8 cellular contexts compared by ENCODE assay signal in the genomic region with DNA sequence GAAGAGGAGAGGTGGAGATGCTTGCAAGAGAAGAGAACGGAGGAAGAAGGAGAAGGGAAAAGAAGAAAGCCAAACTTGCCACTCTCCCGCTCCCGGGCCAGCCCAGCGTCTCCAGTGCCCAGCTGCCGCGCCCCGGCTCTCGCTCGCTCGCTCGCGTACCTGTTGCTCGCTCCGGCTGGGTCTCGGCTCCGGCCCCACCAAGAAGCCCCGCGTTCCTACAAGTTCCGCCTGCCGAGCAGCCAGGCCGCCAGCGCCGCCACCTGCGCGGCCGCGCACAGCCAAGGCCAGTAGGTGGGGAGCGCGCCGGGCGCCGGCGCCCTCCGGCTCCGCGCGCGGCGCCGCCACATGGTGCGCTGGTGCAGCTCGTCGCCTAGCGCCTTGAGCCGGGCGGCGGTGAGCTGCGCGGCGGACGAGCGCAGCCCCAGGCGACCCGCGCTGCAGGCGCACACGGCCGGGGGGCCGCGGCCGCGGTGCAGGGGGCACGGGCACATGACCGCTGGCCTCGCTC. TPM values are rescaled to one million over a fixed set of nuclear protein-coding genes. Genes with fewer than 3 reads are reported as not detected.
DNase-seq lines count a peak whose midpoint lies in the region; ATAC-seq, FAIRE-seq and TF ChIP-seq lines count a peak whose summit lies in the region.

No MANE protein-coding gene starts in this region.

- POLR2A ChIA-PET in AG04450 (lab: Yijun Ruan, JAX) (interaction anchor here (0.6 kb wide), 1 partner anchor 19 kb away, joined by 3 read pairs; no protein-coding TSS in a partner anchor), HepG2 (lab: Yijun Ruan, JAX) (no interaction called here)

- 4% methylated on average over 19 of the region's 65 CpGs for WGBS in mammary epithelial cell (ENCODE audit: low coverage, missing lambda C conversion rate)
- WGBS in HepG2 (ENCODE audit: low lambda C conversion rate): 4% methylated on average over 28 of the region's 65 CpGs

- in situ Hi-C loops in mammary epithelial cell (cut with MboI; ENCODE audit: low sequenced_read_pairs in 2 of 2): loop anchor here in 1 of 2 donors (25.0 kb wide), 1 partner anchor 169 kb away; no protein-coding TSS in a partner anchor
- in situ Hi-C loops in HepG2 (cut with HindIII; ENCODE audit: extremely low pct_ligation_motif_present, low pct_unique_long_range_greater_than_20kb): loop anchor here (5.0 kb wide), 1 partner anchor 179 kb away; no protein-coding TSS in a partner anchor

- peak; percentile 61 for TF ChIP-seq RAD21 in HepG2 (CRISPR knock-in tag; IDR thresholded peaks at IDR 0.05)

- no peak for FAIRE-seq in HepG2 (lab: Jason Lieb, UNC)

- no peak overlapping the region for H3K9ac ChIP-seq in mammary epithelial cell (ENCODE audit: insufficient read depth, low read length)
- no peak overlapping the region for H3K9ac ChIP-seq in HepG2 (ENCODE audit: insufficient read depth, low read depth, low read length)

- DNase-seq in AG04450 (ENCODE audit: low read depth, low spot score) (no peak), HK-2 (ENCODE audit: unreplicated experiment) (peak; percentile 22), RWPE2 (ENCODE audit: low spot score) (no peak), mammary epithelial cell (peak; percentile 53), HepG2 (ENCODE audit: low spot score) (peak; percentile 27), thoracic aorta (ENCODE audit: low spot score) (no peak), uterus (no peak)

- peak overlapping the region; percentile 4; the same call in 1 of the 2 replicates for H3K4me3 ChIP-seq in AG04450 (ENCODE audit: low read depth, low read length)
- peak overlapping the region; percentile 40 for H3K4me3 ChIP-seq in RWPE2 (ENCODE audit: severe bottlenecking)
- peak overlapping the region in 2 of 3 experiments; percentile 16 to 29 for H3K4me3 ChIP-seq in mammary epithelial cell (replicated peaks in 1 of 3; ENCODE audit: insufficient read depth in 1 of 3, low read depth in 2 of 3, low read length in 3 of 3)
- H3K4me3 ChIP-seq in HepG2 (replicated peaks in 1 of 3; ENCODE audit: insufficient read depth in 1 of 3, low read depth in 2 of 3, low read length in 3 of 3): peak overlapping the region; percentile 21 to 64 (median 36); a peak in 5 of 6 replicates
- peak overlapping the region; percentile 48 for H3K4me3 ChIP-seq in thoracic aorta
- no peak overlapping the region for H3K4me3 ChIP-seq in uterus

- H3K27me3 ChIP-seq in AG04450 (ENCODE audit: control insufficient read depth, insufficient read depth, low read length) (peaks cover 73% of the 10 kb centered on the region), RWPE2 (ENCODE audit: insufficient read depth, poor library complexity, severe bottlenecking) (peaks cover 44% of the 10 kb centered on the region), mammary epithelial cell (ENCODE audit: insufficient read depth, low read length) (peaks cover 50% of the 10 kb centered on the region), HepG2 (ENCODE audit: control insufficient read depth in 1 of 2, insufficient read depth in 2 of 2, low read length in 2 of 2) (peaks cover 18 to 79% of the 10 kb centered on the region in 2 experiments), thoracic aorta (replicated peaks; ENCODE audit: insufficient read depth) (peaks cover 22% of the 10 kb centered on the region), uterus (peaks cover 14 to 35% of the 10 kb centered on the region in 2 donors)

- H2AFZ ChIP-seq in mammary epithelial cell (ENCODE audit: low read depth, low read length): no peak overlapping the region
- no peak overlapping the region for H2AFZ ChIP-seq in HepG2 (ENCODE audit: low read length)

- no peaks in the 10 kb centered on the region; the same call in 1 of the 2 replicates for H3K9me3 ChIP-seq in AG04450 (ENCODE audit: control insufficient read depth, insufficient read depth, low read length)
- H3K9me3 ChIP-seq in RWPE2 (ENCODE audit: severe bottlenecking): no peaks in the 10 kb centered on the region
- no peaks in the 10 kb centered on the region for H3K9me3 ChIP-seq in mammary epithelial cell (replicated peaks; ENCODE audit: insufficient read depth, low read length)
- no peaks in the 10 kb centered on the region for H3K9me3 ChIP-seq in HepG2 (ENCODE audit: low read length)
- no peaks in the 10 kb centered on the region for H3K9me3 ChIP-seq in thoracic aorta
- no peaks in the 10 kb centered on the region for H3K9me3 ChIP-seq in uterus

- no TSS peak for BruUV-seq in mammary epithelial cell (replicated peaks; lab: Mats Ljungman, UMichigan)
- BruUV-seq in HepG2 (replicated peaks; lab: Mats Ljungman, UMichigan): no TSS peak

- no peak overlapping the region for H3K27ac ChIP-seq in AG04450 (ENCODE audit: low read depth, low read length)
- H3K27ac ChIP-seq in RWPE2 (ENCODE audit: poor library complexity, severe bottlenecking): no peak overlapping the region
- no peak overlapping the region for H3K27ac ChIP-seq in mammary epithelial cell (ENCODE audit: insufficient read depth, low read depth, low read length)
- no peak overlapping the region for H3K27ac ChIP-seq in HepG2 (ENCODE audit: extremely low read length, insufficient read depth, low read length)
- H3K27ac ChIP-seq in thoracic aorta: no peak overlapping the region
- H3K27ac ChIP-seq in uterus: no peak overlapping the region

- ATAC-seq in GM18502 (IDR thresholded peaks at IDR 0.05; ENCODE audit: poor library complexity, unreplicated experiment): peak; percentile 64
- ATAC-seq in RWPE2 (ENCODE audit: low read depth): peak; percentile 56
- ATAC-seq in HepG2: peak; percentile 93
- ATAC-seq in thoracic aorta (ENCODE audit: insufficient number of reproducible peaks, low FRiP score, low read depth): no peak

- H3K4me1 ChIP-seq in RWPE2 (ENCODE audit: insufficient read depth, poor library complexity, severe bottlenecking) (peaks cover 5% of the 10 kb centered on the region), mammary epithelial cell (ENCODE audit: insufficient read depth, low read length) (peaks cover 13% of the 10 kb centered on the region), HepG2 (ENCODE audit: insufficient read depth, low read length) (peaks cover 30% of the 10 kb centered on the region), thoracic aorta (ENCODE audit: control insufficient read depth in 1 of 2, low read depth in 2 of 2) (peaks cover 15 to 44% of the 10 kb centered on the region in 2 donors), uterus (peaks cover 0 to 26% of the 10 kb centered on the region in 2 donors)

- dilution Hi-C loops in mammary epithelial cell (cut with HindIII; ENCODE audit: low sequenced_read_pairs): no loop called here

- H3K79me2 ChIP-seq in mammary epithelial cell (ENCODE audit: insufficient read depth, low read length) (no peaks in the 10 kb centered on the region), HepG2 (ENCODE audit: insufficient read depth, low read length) (no peaks in the 10 kb centered on the region)

- intact Hi-C loops in mammary epithelial cell (cut with micrococcal nuclease): loop anchor here (1.0 kb wide), 1 partner anchor 74 kb away; no protein-coding TSS in a partner anchor
- intact Hi-C loops in HepG2 (cut with micrococcal nuclease; ENCODE audit: unreplicated experiment): no loop called here
- intact Hi-C loops in uterus (cut with DNase I; ENCODE audit: low total_unique reads): no loop called here

- TF ChIP-seq POLR2A in HepG2 (IDR thresholded peaks at IDR 0.05; ENCODE audit: insufficient read depth in 1 of 2, low read depth in 2 of 2, low read length in 2 of 2) (no peak), uterus (IDR thresholded peaks at IDR 0.05) (peak in 1 of 2 donors; percentile 15)

- TF ChIP-seq EP300 in HepG2 (IDR thresholded peaks at IDR 0.05; ENCODE audit: low read depth in 2 of 2, low read length in 2 of 2) (no peak), HepG2 (CRISPR knock-in tag; IDR thresholded peaks at IDR 0.05; ENCODE audit: borderline replicate concordance) (no peak)

- TF ChIP-seq CTCF in AG04450 (IDR thresholded peaks at IDR 0.05; ENCODE audit: low read depth, low read length): no peak
- peak; percentile 32 for TF ChIP-seq CTCF in RWPE2 (IDR thresholded peaks at IDR 0.05; ENCODE audit: poor library complexity, severe bottlenecking)
- TF ChIP-seq CTCF in mammary epithelial cell (conservative IDR thresholded peaks at IDR 0.05 in 1 of 2, IDR thresholded peaks at IDR 0.05 in 1 of 2; ENCODE audit: extremely low read depth in 1 of 2, insufficient read depth in 1 of 2, low read depth in 1 of 2, low read length in 2 of 2): no peak
- peak; percentile 23; the same call in 1 of the 2 replicates for TF ChIP-seq CTCF in HepG2 (CRISPR knock-in tag; IDR thresholded peaks at IDR 0.05)
- no peak for TF ChIP-seq CTCF in thoracic aorta (IDR thresholded peaks at IDR 0.05)
- TF ChIP-seq CTCF in uterus (IDR thresholded peaks at IDR 0.05): peak in 1 of 4 experiments; percentile 13

- H4K20me1 ChIP-seq in mammary epithelial cell (ENCODE audit: insufficient read depth, low read length): no peaks in the 10 kb centered on the region
- no peaks in the 10 kb centered on the region for H4K20me1 ChIP-seq in HepG2 (ENCODE audit: insufficient read depth, low read length)

- no peaks in the 10 kb centered on the region for H3K36me3 ChIP-seq in RWPE2 (ENCODE audit: low read depth)
- H3K36me3 ChIP-seq in mammary epithelial cell (ENCODE audit: insufficient read depth, low read length): no peaks in the 10 kb centered on the region
- no peaks in the 10 kb centered on the region for H3K36me3 ChIP-seq in HepG2 (replicated peaks in 1 of 2; ENCODE audit: control insufficient read depth in 1 of 2, insufficient read depth in 2 of 2, low read length in 2 of 2)
- no peaks in the 10 kb centered on the region for H3K36me3 ChIP-seq in thoracic aorta
- no peaks in the 10 kb centered on the region for H3K36me3 ChIP-seq in uterus

- H3K4me2 ChIP-seq in mammary epithelial cell (ENCODE audit: insufficient read depth, low read depth, low read length) (peak overlapping the region; percentile 73), HepG2 (ENCODE audit: low read depth, low read length) (peak overlapping the region; percentile 84)

- CTCF ChIA-PET in AG04450 (lab: Charles Lee): interaction anchor here (2.3 kb wide), 1 partner anchor 172 kb away, joined by 13 read pairs; no protein-coding TSS in a partner anchor
- CTCF ChIA-PET in mammary epithelial cell (lab: Charles Lee; ENCODE audit: low non-redundant PET): interaction anchor here (1.1 kb wide), 1 partner anchor 75 kb away, joined by 3 read pairs; no protein-coding TSS in a partner anchor
- CTCF ChIA-PET in HepG2 (lab: Yijun Ruan, JAX; ENCODE audit: low intra/inter-chr PET ratio, low total read pairs): interaction anchor here (1.1 kb wide), 1 partner anchor 178 kb away, joined by 5 read pairs; no protein-coding TSS in a partner anchor

RNA-seq across cellular contexts. Expression of a gene that starts 0.4 kb away (rescaled TPM):
- polyA plus RNA-seq in AG04450 (2011; rRNA removed) (not detected in 2 replicates), mammary epithelial cell (not detected), HepG2 (2011; rRNA removed) (0.03 TPM in 1 of 2 replicates, not detected in the other)
- not detected in 2 replicates for polyA minus RNA-seq in AG04450 (2011; rRNA and poly(A)+ RNA removed)
- total RNA-seq in mammary epithelial cell (under 1 TPM; 0.12 to 0.17 TPM), HepG2 (2016; rRNA removed; fragmentation: Illumina TruSeq; extraction: Trizol) (0.02 TPM in 1 of 2 replicates, not detected in the other), thoracic aorta (under 1 TPM in 1 of 2 donors, not detected in 1; 0.14 TPM), uterus (1 to 10 TPM in 1 of 4 donors, under 1 TPM in 1, not detected in 2; 0.55 to 1.5 TPM)
- polyA minus RNA-seq in mammary epithelial cell: not detected
- total RNA-seq in HepG2 (2016; cell fraction: cytosol; rRNA removed; fragmentation: Illumina TruSeq; extraction: Trizol; ENCODE audit: low read depth): not detected in 2 replicates
- total RNA-seq in HepG2 (2016; cell fraction: insoluble cytoplasmic fraction; rRNA removed; fragmentation: Illumina TruSeq; extraction: Trizol): 0.02 TPM in 1 of 2 replicates, not detected in the other
- not detected in 2 replicates for total RNA-seq in HepG2 (2016; cell fraction: membrane; rRNA removed; fragmentation: Illumina TruSeq; extraction: Trizol)
- total RNA-seq in HepG2 (2016; cell fraction: nucleus; rRNA removed; fragmentation: Illumina TruSeq; extraction: Trizol): not detected in 2 replicates
- polyA plus RNA-seq in HepG2 (2011; cell fraction: cytosol; rRNA removed): 0.01 TPM in 1 of 2 replicates, not detected in the other
- 0.02 TPM in 1 of 2 replicates, not detected in the other for polyA plus RNA-seq in HepG2 (2011; cell fraction: nucleus; rRNA removed)
- not detected in 2 replicates for polyA plus RNA-seq in HepG2 (2012)
- polyA plus RNA-seq in HepG2 (2016; cell fraction: cytosol; fragmentation: Illumina TruSeq; extraction: Trizol; ENCODE audit: low read depth): not detected in 2 replicates
- polyA plus RNA-seq in HepG2 (2016; cell fraction: insoluble cytoplasmic fraction; fragmentation: Illumina TruSeq; extraction: Trizol; ENCODE audit: low read depth): not detected in 2 replicates
- 0.07 TPM in 1 of 2 replicates, not detected in the other for polyA plus RNA-seq in HepG2 (2016; cell fraction: membrane; fragmentation: Illumina TruSeq; extraction: Trizol; ENCODE audit: low read depth)
- not detected in 2 replicates for polyA plus RNA-seq in HepG2 (2016; cell fraction: nucleus; fragmentation: Illumina TruSeq; extraction: Trizol; ENCODE audit: insufficient read depth, low read depth)
- 1.2 TPM in 1 of 2 replicates, not detected in the other for polyA minus RNA-seq in HepG2 (2011; rRNA and poly(A)+ RNA removed; ENCODE audit: low replicate concordance)
- not detected in 2 replicates for polyA minus RNA-seq in HepG2 (2011; cell fraction: cytosol; rRNA and poly(A)+ RNA removed)
- not detected in 2 replicates for polyA minus RNA-seq in HepG2 (2011; cell fraction: nucleus; rRNA and poly(A)+ RNA removed)

RNA-seq across cellular contexts. Expression of a gene that starts 29.9 kb away (rescaled TPM):
- 23.0 and 24.5 TPM in 2 replicates for polyA plus RNA-seq in AG04450 (2011; rRNA removed)
- polyA minus RNA-seq in AG04450 (2011; rRNA and poly(A)+ RNA removed): 45.0 and 46.9 TPM in 2 replicates
- total RNA-seq in mammary epithelial cell: 10 to 100 TPM; 10.7 to 12.8 TPM
- polyA plus RNA-seq in mammary epithelial cell: 6.0 TPM
- 18.5 TPM for polyA minus RNA-seq in mammary epithelial cell
- 5.9 and 6.4 TPM in 2 replicates for total RNA-seq in HepG2 (2016; rRNA removed; fragmentation: Illumina TruSeq; extraction: Trizol)
- total RNA-seq in HepG2 (2016; cell fraction: cytosol; rRNA removed; fragmentation: Illumina TruSeq; extraction: Trizol; ENCODE audit: low read depth): 3.0 and 3.1 TPM in 2 replicates
- 4.9 and 5.1 TPM in 2 replicates for total RNA-seq in HepG2 (2016; cell fraction: insoluble cytoplasmic fraction; rRNA removed; fragmentation: Illumina TruSeq; extraction: Trizol)
- total RNA-seq in HepG2 (2016; cell fraction: membrane; rRNA removed; fragmentation: Illumina TruSeq; extraction: Trizol): 1.9 and 2.3 TPM in 2 replicates
- total RNA-seq in HepG2 (2016; cell fraction: nucleus; rRNA removed; fragmentation: Illumina TruSeq; extraction: Trizol): 5.2 and 5.4 TPM in 2 replicates
- polyA plus RNA-seq in HepG2 (2011; rRNA removed): 5.1 and 6.2 TPM in 2 replicates
- 3.5 and 4.2 TPM in 2 replicates for polyA plus RNA-seq in HepG2 (2011; cell fraction: cytosol; rRNA removed)
- 9.2 and 11.2 TPM in 2 replicates for polyA plus RNA-seq in HepG2 (2011; cell fraction: nucleus; rRNA removed)
- 5.5 and 6.7 TPM in 2 replicates for polyA plus RNA-seq in HepG2 (2012)
- 0.53 and 0.58 TPM in 2 replicates for polyA plus RNA-seq in HepG2 (2016; cell fraction: cytosol; fragmentation: Illumina TruSeq; extraction: Trizol; ENCODE audit: low read depth)
- polyA plus RNA-seq in HepG2 (2016; cell fraction: insoluble cytoplasmic fraction; fragmentation: Illumina TruSeq; extraction: Trizol; ENCODE audit: low read depth): 4.8 and 5.4 TPM in 2 replicates
- polyA plus RNA-seq in HepG2 (2016; cell fraction: membrane; fragmentation: Illumina TruSeq; extraction: Trizol; ENCODE audit: low read depth): 0.95 and 0.97 TPM in 2 replicates
- 5.8 and 6.0 TPM in 2 replicates for polyA plus RNA-seq in HepG2 (2016; cell fraction: nucleus; fragmentation: Illumina TruSeq; extraction: Trizol; ENCODE audit: insufficient read depth, low read depth)
- 12.8 and 14.9 TPM in 2 replicates for polyA minus RNA-seq in HepG2 (2011; rRNA and poly(A)+ RNA removed; ENCODE audit: low replicate concordance)
- 5.1 and 6.1 TPM in 2 replicates for polyA minus RNA-seq in HepG2 (2011; cell fraction: cytosol; rRNA and poly(A)+ RNA removed)
- 13.1 and 22.3 TPM in 2 replicates for polyA minus RNA-seq in HepG2 (2011; cell fraction: nucleus; rRNA and poly(A)+ RNA removed)
- total RNA-seq in thoracic aorta: 10 to 100 TPM; 12.6 to 25.0 TPM
- total RNA-seq in uterus: 10 to 100 TPM in 2 of 4 donors, 1 to 10 TPM in 2; 5.9 to 28.0 (median 15.3) TPM

Comparison
In these comparisons a context has a peak if more than half of its experiments do, and no peak if none do; other contexts are left out.
1. DNase-seq: peak in HK-2 (single experiment), mammary epithelial cell (single experiment) and HepG2 (single experiment); none in AG04450 (single experiment), RWPE2 (single experiment), thoracic aorta (single experiment) and uterus (0 of 2).
2. H3K4me3 ChIP-seq: peak in AG04450 (single experiment), RWPE2 (single experiment), mammary epithelial cell (2 of 3), HepG2 (3 of 3) and thoracic aorta (single experiment); none in uterus (0 of 2).
3. CTCF ChIP-seq: peak in RWPE2 (single experiment) and HepG2 (single experiment); none in AG04450 (single experiment), mammary epithelial cell (0 of 2) and thoracic aorta (single experiment).